ENCODE assay signal across 8 cellular contexts in genomic region chr2:156340377-156340776, GRCh38. TPM values are rescaled to one million over a fixed set of nuclear protein-coding genes. Genes with fewer than 3 reads are reported as not detected.
DNase-seq lines count a peak whose midpoint lies in the region; ATAC-seq and TF ChIP-seq lines count a peak whose summit lies in the region.

No MANE protein-coding gene starts in this region.

- H3K9me3 ChIP-seq in PC-9 (ENCODE audit: insufficient read depth, low read depth): no peaks in the 10 kb centered on the region

- no peak for ATAC-seq in stimulated activated naive B cell treated with anti-CD40 and anti-IgM and Interleukin-4, amounts not matched to agents 10 μg/mL and 1 μg/mL and 100 μg/mL, for 72 hours (replicated peaks)
- no peak for ATAC-seq in HG03457 (IDR thresholded peaks at IDR 0.05; ENCODE audit: unreplicated experiment)

- BruUV-seq in PC-9 (replicated peaks; lab: Mats Ljungman, UMichigan): no TSS peak

- H2AFZ ChIP-seq in PC-9: no peak overlapping the region

- H3K4me3 Mint-ChIP-seq in stimulated activated naive B cell treated with anti-CD40 and anti-IgM and Interleukin-4, amounts not matched to agents 10 μg/mL and 1 μg/mL and 100 μg/mL, for 72 hours: peak overlapping the region; percentile 97 to 100

- H3K36me3 Mint-ChIP-seq in stimulated activated naive B cell treated with anti-CD40 and anti-IgM and Interleukin-4, amounts not matched to agents 10 μg/mL and 1 μg/mL and 100 μg/mL, for 72 hours: peaks cover 0 to 4% of the 10 kb centered on the region in 2 donors

- intact Hi-C loops in PC-9 (cut with micrococcal nuclease; ENCODE audit: unreplicated experiment): loop anchor here (2.0 to 10.0 kb wide), 3 partner anchors 96 to 1096 kb away; partner anchors contain the start of gene GPD2

- CTCF ChIA-PET in PC-9 (lab: Charles Lee): interaction anchor here (0.8 to 0.9 kb wide), 2 partner anchors 60 to 249 kb away, joined by 3 to 4 read pairs; no protein-coding TSS in a partner anchor

- peak overlapping the region; percentile 11 for H3K27ac Mint-ChIP-seq in stimulated activated naive B cell treated with anti-CD40 and anti-IgM and Interleukin-4, amounts not matched to agents 10 μg/mL and 1 μg/mL and 100 μg/mL, for 72 hours

- no peak for TF ChIP-seq POLR2A in erythroblast (IDR thresholded peaks at IDR 0.05; ENCODE audit: low read length)

- no peaks in the 10 kb centered on the region for H3K27me3 ChIP-seq in PC-9 (ENCODE audit: insufficient read depth, low read depth)

- H3K27ac ChIP-seq in PC-9: no peak overlapping the region

- peak overlapping the region; percentile 88; the same call in 1 of the 2 replicates for H3K4me2 ChIP-seq in PC-9

- H3K79me2 ChIP-seq in PC-9 (ENCODE audit: low read depth): no peaks in the 10 kb centered on the region

- POLR2A ChIA-PET in PC-9 (lab: Charles Lee; ENCODE audit: unreplicated experiment): no interaction called here

- H3K9me3 Mint-ChIP-seq in stimulated activated naive B cell treated with anti-CD40 and anti-IgM and Interleukin-4, amounts not matched to agents 10 μg/mL and 1 μg/mL and 100 μg/mL, for 72 hours: no peaks in the 10 kb centered on the region

- no peaks in the 10 kb centered on the region for H3K36me3 ChIP-seq in PC-9 (ENCODE audit: low read depth)

- H4K20me1 ChIP-seq in PC-9 (ENCODE audit: insufficient read depth): no peaks in the 10 kb centered on the region

- no peaks in the 10 kb centered on the region for H3K27me3 Mint-ChIP-seq in stimulated activated naive B cell treated with anti-CD40 and anti-IgM and Interleukin-4, amounts not matched to agents 10 μg/mL and 1 μg/mL and 100 μg/mL, for 72 hours

- H3K4me1 ChIP-seq in PC-9 (replicated peaks; ENCODE audit: insufficient read depth): peaks cover 19% of the 10 kb centered on the region

- TF ChIP-seq CTCF in PC-9 (conservative IDR thresholded peaks at IDR 0.05): no peak

- H3K4me1 Mint-ChIP-seq in stimulated activated naive B cell treated with anti-CD40 and anti-IgM and Interleukin-4, amounts not matched to agents 10 μg/mL and 1 μg/mL and 100 μg/mL, for 72 hours: peaks cover 11 to 13% of the 10 kb centered on the region in 2 donors

- H3K9me2 ChIP-seq in PC-9 (ENCODE audit: insufficient read depth): no peaks in the 10 kb centered on the region

- H3F3A ChIP-seq in PC-9 (ENCODE audit: insufficient read depth, low read depth): peaks cover 13% of the 10 kb centered on the region; the same call in 1 of the 2 replicates

- peak overlapping the region; percentile 74; the same call in 1 of the 2 replicates for H3K4me3 ChIP-seq in PC-9

- DNase-seq in DMS 273 (lab: John Stamatoyannopoulos, UW; ENCODE audit: unreplicated experiment) (peak; percentile 6), DMS 273 treated with DMSO at 0.1 percent for 48 hours (lab: John Stamatoyannopoulos, UW) (no peak), PC-9 (no peak), erythroblast (lab: John Stamatoyannopoulos, UW) (peak; percentile 38 to 50), NOMO-1 treated with dmso at 0.1 percent for 144 hours (lab: John Stamatoyannopoulos, UW; ENCODE audit: unreplicated experiment) (no peak), HuH-7 (ENCODE audit: low spot score) (no peak)
- DNase-seq in stimulated activated naive B cell treated with anti-CD40 and anti-IgM and Interleukin-4, amounts not matched to agents 10 μg/mL and 1 μg/mL and 100 μg/mL, for 72 hours: no peak

RNA-seq across cellular contexts. Expression of gene NR4A2, which starts 7.9 kb away (rescaled TPM):
- 2.3 and 3.0 TPM in 2 replicates for total RNA-seq in PC-9 (2021)

Comparison
In these comparisons a context has a peak if more than half of its experiments do, and no peak if none do; other contexts are left out.
1. DNase-seq: peak in DMS 273 (single experiment) and erythroblast (2 of 2); none in DMS 273 treated with DMSO at 0.1 percent for 48 hours (single experiment), PC-9 (0 of 2), stimulated activated naive B cell treated with anti-CD40 and anti-IgM and Interleukin-4, amounts not matched to agents 10 μg/mL and 1 μg/mL and 100 μg/mL, for 72 hours (single experiment), NOMO-1 treated with dmso at 0.1 percent for 144 hours (single experiment) and HuH-7 (single experiment).